1 cellular context compared by ENCODE assay signal in the genomic region with DNA sequence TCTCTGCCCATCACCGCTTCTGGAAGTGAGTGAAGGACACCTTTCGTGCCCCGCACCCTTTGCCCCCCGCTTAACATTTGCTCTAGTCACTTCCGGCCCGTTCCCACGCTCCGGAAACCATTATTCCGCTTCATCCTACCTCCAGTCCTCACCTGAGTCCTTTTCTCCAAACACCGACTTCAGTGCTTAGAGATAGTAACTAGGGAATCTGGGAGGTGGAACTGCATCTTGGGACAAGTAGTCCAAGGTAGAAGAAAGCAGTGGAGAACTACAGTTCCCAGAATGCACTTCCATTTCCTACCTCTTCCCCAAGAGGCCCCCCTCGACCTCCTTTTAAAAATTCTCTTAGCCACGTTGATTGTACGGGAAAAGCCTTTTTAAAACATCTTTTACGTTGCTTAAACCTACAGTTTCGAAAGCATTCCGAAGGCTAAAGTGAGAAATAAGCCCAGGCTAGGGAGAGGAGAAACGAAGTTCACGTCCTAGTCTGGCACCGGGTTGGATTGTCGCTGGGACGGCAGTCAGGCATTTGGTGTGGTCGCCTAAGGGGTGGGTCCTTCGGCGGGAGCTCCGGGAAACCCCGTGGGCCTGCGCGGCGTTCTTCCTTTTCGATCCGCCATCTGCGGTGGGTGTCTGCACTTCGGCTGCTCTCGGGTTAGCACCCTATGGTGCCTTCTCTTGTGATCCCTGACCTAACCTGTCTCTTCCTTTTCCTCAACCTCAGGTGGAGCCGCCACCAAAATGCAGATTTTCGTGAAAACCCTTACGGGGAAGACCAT.
TF ChIP-seq lines count a peak whose summit lies in the region.

A gene (minus strand): TSS at position 210 of the 779 bp plus-strand sequence. CDS start 9,882 bp downstream, outside the sequence.
A gene (plus strand): TSS at position 605 of the 779 bp plus-strand sequence. CDS start 137 bp downstream, at position 742.

TF ChIP-seq in HepG2, 621 proteins besides CTCF, POLR2A, EP300 and RAD21 (continued from another document and continues in another):
- TF ChIP-seq, protein P1, sequence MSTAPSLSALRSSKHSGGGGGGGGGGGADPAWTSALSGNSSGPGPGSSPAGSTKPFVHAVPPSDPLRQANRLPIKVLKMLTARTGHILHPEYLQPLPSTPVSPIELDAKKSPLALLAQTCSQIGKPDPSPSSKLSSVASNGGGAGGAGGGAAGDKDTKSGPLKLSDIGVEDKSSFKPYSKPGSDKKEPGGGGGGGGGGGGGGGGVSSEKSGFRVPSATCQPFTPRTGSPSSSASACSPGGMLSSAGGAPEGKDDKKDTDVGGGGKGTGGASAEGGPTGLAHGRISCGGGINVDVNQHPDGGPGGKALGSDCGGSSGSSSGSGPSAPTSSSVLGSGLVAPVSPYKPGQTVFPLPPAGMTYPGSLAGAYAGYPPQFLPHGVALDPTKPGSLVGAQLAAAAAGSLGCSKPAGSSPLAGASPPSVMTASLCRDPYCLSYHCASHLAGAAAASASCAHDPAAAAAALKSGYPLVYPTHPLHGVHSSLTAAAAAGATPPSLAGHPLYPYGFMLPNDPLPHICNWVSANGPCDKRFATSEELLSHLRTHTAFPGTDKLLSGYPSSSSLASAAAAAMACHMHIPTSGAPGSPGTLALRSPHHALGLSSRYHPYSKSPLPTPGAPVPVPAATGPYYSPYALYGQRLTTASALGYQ (CRISPR knock-in tag; IDR thresholded peaks at IDR 0.05), result 0 out of 2 replicates have a peak, but pooled peaks have one; percentile 54
- TF ChIP-seq ASH2L (IDR thresholded peaks at IDR 0.05; ENCODE audit: insufficient read length, low read depth, low read length) (peak; percentile 94), SIN3A (IDR thresholded peaks at IDR 0.05; ENCODE audit: borderline replicate concordance, low read depth, low read length) (peak; percentile 85; the same call in 1 of the 2 replicates), HOXD1 (CRISPR knock-in tag; IDR thresholded peaks at IDR 0.05) (no peak), MIER3 (CRISPR knock-in tag; IDR thresholded peaks at IDR 0.05; ENCODE audit: borderline replicate concordance) (peak; percentile 25; the same call in 1 of the 2 replicates), ZSCAN30 (CRISPR knock-in tag; IDR thresholded peaks at IDR 0.05) (no peak), ZNF570 (CRISPR knock-in tag; IDR thresholded peaks at IDR 0.05; ENCODE audit: borderline replicate concordance) (no peak), ZNF337 (CRISPR knock-in tag; IDR thresholded peaks at IDR 0.05; ENCODE audit: borderline replicate concordance, low read depth) (peak; percentile 88), KAT7 (CRISPR knock-in tag; IDR thresholded peaks at IDR 0.05; ENCODE audit: borderline replicate concordance) (peak; percentile 30; the same call in 1 of the 2 replicates), POLR2AphosphoS5 (IDR thresholded peaks at IDR 0.05; ENCODE audit: low read depth, low read length) (peak; percentile 97), ZNF839 (CRISPR knock-in tag; IDR thresholded peaks at IDR 0.05; ENCODE audit: borderline replicate concordance) (0 out of 2 replicates have a peak, but pooled peaks have one; percentile 52), ZNF589 (CRISPR knock-in tag; conservative IDR thresholded peaks at IDR 0.05) (peak; percentile 60), SP140L (CRISPR knock-in tag; IDR thresholded peaks at IDR 0.05; ENCODE audit: borderline replicate concordance) (peak; percentile 18; the same call in 1 of the 2 replicates), ZNF674 (CRISPR knock-in tag; IDR thresholded peaks at IDR 0.05; ENCODE audit: low read depth) (peak; percentile 63; the same call in 1 of the 2 replicates), ZFP62 (CRISPR knock-in tag; IDR thresholded peaks at IDR 0.05) (no peak), SMARCC2 (IDR thresholded peaks at IDR 0.05) (no peak), RAD51 (IDR thresholded peaks at IDR 0.05; ENCODE audit: borderline replicate concordance) (no peak), MAFG (CRISPR knock-in tag; IDR thresholded peaks at IDR 0.05) (no peak), ZNF260 (CRISPR knock-in tag; IDR thresholded peaks at IDR 0.05; ENCODE audit: borderline replicate concordance, low read depth) (no peak), ZNF766 (CRISPR knock-in tag; IDR thresholded peaks at IDR 0.05; ENCODE audit: borderline replicate concordance) (peak; percentile 73; the same call in 1 of the 2 replicates), THAP11 (CRISPR knock-in tag; IDR thresholded peaks at IDR 0.05) (peak; percentile 98), ATAD3A (CRISPR knock-in tag; IDR thresholded peaks at IDR 0.05) (no peak), SCMH1 (CRISPR knock-in tag; IDR thresholded peaks at IDR 0.05; ENCODE audit: borderline replicate concordance) (no peak), FIP1L1 (IDR thresholded peaks at IDR 0.05; ENCODE audit: borderline replicate concordance, insufficient read depth, low read depth, low read length) (no peak), ETV6 (CRISPR knock-in tag; conservative IDR thresholded peaks at IDR 0.05) (0 out of 2 replicates have a peak, but pooled peaks have one; percentile 27), POLR2AphosphoS2 (IDR thresholded peaks at IDR 0.05; ENCODE audit: low read depth, low read length) (0 out of 2 replicates have a peak, but pooled peaks have one; percentile 88), TRIM24 (CRISPR knock-in tag; IDR thresholded peaks at IDR 0.05) (no peak), ZNF180 (CRISPR knock-in tag; IDR thresholded peaks at IDR 0.05; ENCODE audit: borderline replicate concordance, low read depth) (no peak), JUNB (CRISPR knock-in tag; IDR thresholded peaks at IDR 0.05; ENCODE audit: borderline replicate concordance) (no peak), NFRKB (IDR thresholded peaks at IDR 0.05) (0 out of 2 replicates have a peak, but pooled peaks have one; percentile 4), SNAPC2 (CRISPR knock-in tag; IDR thresholded peaks at IDR 0.05) (no peak), ZNF577 (CRISPR knock-in tag; IDR thresholded peaks at IDR 0.05; ENCODE audit: borderline replicate concordance, low read depth) (peak; percentile 71; the same call in 1 of the 2 replicates), ZNF772 (CRISPR knock-in tag; IDR thresholded peaks at IDR 0.05) (0 out of 2 replicates have a peak, but pooled peaks have one; percentile 3), HHEX (CRISPR knock-in tag; IDR thresholded peaks at IDR 0.05) (peak; percentile 52; the same call in 1 of the 2 replicates), GTF3A (CRISPR knock-in tag; conservative IDR thresholded peaks at IDR 0.05) (0 out of 2 replicates have a peak, but pooled peaks have one; percentile 16), NR2C2 (CRISPR knock-in tag; IDR thresholded peaks at IDR 0.05; ENCODE audit: borderline replicate concordance) (peak; percentile 88), ZNF713 (CRISPR knock-in tag; IDR thresholded peaks at IDR 0.05) (no peak; the same call in none of the 2 replicates), ZFP36L2 (CRISPR knock-in tag; IDR thresholded peaks at IDR 0.05) (no peak; the same call in 1 of the 2 replicates), CBX2 (IDR thresholded peaks at IDR 0.05; ENCODE audit: low read depth, low read length) (no peak), CBX2 (CRISPR knock-in tag; IDR thresholded peaks at IDR 0.05; ENCODE audit: low read depth) (no peak)
- TF ChIP-seq, protein P2, sequence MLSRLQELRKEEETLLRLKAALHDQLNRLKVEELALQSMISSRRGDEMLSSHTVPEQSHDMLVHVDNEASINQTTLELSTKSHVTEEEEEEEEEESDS (CRISPR knock-in tag; IDR thresholded peaks at IDR 0.05; ENCODE audit: borderline replicate concordance), result no peak
- TF ChIP-seq, protein P3, sequence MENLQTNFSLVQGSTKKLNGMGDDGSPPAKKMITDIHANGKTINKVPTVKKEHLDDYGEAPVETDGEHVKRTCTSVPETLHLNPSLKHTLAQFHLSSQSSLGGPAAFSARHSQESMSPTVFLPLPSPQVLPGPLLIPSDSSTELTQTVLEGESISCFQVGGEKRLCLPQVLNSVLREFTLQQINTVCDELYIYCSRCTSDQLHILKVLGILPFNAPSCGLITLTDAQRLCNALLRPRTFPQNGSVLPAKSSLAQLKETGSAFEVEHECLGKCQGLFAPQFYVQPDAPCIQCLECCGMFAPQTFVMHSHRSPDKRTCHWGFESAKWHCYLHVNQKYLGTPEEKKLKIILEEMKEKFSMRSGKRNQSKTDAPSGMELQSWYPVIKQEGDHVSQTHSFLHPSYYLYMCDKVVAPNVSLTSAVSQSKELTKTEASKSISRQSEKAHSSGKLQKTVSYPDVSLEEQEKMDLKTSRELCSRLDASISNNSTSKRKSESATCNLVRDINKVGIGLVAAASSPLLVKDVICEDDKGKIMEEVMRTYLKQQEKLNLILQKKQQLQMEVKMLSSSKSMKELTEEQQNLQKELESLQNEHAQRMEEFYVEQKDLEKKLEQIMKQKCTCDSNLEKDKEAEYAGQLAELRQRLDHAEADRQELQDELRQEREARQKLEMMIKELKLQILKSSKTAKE (CRISPR knock-in tag; IDR thresholded peaks at IDR 0.05; ENCODE audit: borderline replicate concordance), result no peak
- TF ChIP-seq, protein P4, sequence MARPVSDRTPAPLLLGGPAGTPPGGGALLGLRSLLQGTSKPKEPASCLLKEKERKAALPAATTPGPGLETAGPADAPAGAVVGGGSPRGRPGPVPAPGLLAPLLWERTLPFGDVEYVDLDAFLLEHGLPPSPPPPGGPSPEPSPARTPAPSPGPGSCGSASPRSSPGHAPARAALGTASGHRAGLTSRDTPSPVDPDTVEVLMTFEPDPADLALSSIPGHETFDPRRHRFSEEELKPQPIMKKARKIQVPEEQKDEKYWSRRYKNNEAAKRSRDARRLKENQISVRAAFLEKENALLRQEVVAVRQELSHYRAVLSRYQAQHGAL (CRISPR knock-in tag; IDR thresholded peaks at IDR 0.05; ENCODE audit: not compliant biosample characterization), result no peak
- TF ChIP-seq, protein P5, sequence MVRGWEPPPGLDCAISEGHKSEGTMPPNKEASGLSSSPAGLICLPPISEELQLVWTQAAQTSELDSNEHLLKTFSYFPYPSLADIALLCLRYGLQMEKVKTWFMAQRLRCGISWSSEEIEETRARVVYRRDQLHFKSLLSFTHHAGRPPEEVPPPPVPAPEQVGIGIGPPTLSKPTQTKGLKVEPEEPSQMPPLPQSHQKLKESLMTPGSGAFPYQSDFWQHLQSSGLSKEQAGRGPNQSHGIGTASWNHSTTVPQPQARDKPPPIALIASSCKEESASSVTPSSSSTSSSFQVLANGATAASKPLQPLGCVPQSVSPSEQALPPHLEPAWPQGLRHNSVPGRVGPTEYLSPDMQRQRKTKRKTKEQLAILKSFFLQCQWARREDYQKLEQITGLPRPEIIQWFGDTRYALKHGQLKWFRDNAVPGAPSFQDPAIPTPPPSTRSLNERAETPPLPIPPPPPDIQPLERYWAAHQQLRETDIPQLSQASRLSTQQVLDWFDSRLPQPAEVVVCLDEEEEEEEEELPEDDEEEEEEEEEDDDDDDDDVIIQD (CRISPR knock-in tag; IDR thresholded peaks at IDR 0.05; ENCODE audit: low read depth), result peak; percentile 80; the same call in 1 of the 2 replicates
- TF ChIP-seq, protein P6, sequence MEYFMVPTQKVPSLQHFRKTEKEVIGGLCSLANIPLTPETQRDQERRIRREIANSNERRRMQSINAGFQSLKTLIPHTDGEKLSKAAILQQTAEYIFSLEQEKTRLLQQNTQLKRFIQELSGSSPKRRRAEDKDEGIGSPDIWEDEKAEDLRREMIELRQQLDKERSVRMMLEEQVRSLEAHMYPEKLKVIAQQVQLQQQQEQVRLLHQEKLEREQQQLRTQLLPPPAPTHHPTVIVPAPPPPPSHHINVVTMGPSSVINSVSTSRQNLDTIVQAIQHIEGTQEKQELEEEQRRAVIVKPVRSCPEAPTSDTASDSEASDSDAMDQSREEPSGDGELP (IDR thresholded peaks at IDR 0.05; ENCODE audit: borderline replicate concordance, low read depth), result peak; percentile 39; the same call in 1 of the 2 replicates
- TF ChIP-seq, protein P7, sequence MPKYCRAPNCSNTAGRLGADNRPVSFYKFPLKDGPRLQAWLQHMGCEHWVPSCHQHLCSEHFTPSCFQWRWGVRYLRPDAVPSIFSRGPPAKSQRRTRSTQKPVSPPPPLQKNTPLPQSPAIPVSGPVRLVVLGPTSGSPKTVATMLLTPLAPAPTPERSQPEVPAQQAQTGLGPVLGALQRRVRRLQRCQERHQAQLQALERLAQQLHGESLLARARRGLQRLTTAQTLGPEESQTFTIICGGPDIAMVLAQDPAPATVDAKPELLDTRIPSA (CRISPR knock-in tag; IDR thresholded peaks at IDR 0.05; ENCODE audit: borderline replicate concordance), result no peak; the same call in 1 of the 2 replicates
- TF ChIP-seq, protein P8, sequence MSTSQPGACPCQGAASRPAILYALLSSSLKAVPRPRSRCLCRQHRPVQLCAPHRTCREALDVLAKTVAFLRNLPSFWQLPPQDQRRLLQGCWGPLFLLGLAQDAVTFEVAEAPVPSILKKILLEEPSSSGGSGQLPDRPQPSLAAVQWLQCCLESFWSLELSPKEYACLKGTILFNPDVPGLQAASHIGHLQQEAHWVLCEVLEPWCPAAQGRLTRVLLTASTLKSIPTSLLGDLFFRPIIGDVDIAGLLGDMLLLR (CRISPR knock-in tag; IDR thresholded peaks at IDR 0.05), result peak; percentile 64; the same call in 1 of the 2 replicates
- TF ChIP-seq, protein P9, sequence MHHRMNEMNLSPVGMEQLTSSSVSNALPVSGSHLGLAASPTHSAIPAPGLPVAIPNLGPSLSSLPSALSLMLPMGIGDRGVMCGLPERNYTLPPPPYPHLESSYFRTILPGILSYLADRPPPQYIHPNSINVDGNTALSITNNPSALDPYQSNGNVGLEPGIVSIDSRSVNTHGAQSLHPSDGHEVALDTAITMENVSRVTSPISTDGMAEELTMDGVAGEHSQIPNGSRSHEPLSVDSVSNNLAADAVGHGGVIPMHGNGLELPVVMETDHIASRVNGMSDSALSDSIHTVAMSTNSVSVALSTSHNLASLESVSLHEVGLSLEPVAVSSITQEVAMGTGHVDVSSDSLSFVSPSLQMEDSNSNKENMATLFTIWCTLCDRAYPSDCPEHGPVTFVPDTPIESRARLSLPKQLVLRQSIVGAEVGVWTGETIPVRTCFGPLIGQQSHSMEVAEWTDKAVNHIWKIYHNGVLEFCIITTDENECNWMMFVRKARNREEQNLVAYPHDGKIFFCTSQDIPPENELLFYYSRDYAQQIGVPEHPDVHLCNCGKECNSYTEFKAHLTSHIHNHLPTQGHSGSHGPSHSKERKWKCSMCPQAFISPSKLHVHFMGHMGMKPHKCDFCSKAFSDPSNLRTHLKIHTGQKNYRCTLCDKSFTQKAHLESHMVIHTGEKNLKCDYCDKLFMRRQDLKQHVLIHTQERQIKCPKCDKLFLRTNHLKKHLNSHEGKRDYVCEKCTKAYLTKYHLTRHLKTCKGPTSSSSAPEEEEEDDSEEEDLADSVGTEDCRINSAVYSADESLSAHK (CRISPR knock-in tag; IDR thresholded peaks at IDR 0.05; ENCODE audit: borderline replicate concordance), result peak; percentile 63; the same call in 1 of the 2 replicates
- TF ChIP-seq, protein P10, sequence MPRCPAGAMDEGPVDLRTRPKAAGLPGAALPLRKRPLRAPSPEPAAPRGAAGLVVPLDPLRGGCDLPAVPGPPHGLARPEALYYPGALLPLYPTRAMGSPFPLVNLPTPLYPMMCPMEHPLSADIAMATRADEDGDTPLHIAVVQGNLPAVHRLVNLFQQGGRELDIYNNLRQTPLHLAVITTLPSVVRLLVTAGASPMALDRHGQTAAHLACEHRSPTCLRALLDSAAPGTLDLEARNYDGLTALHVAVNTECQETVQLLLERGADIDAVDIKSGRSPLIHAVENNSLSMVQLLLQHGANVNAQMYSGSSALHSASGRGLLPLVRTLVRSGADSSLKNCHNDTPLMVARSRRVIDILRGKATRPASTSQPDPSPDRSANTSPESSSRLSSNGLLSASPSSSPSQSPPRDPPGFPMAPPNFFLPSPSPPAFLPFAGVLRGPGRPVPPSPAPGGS (CRISPR knock-in tag; IDR thresholded peaks at IDR 0.05), result peak; percentile 66
- TF ChIP-seq, protein P11, sequence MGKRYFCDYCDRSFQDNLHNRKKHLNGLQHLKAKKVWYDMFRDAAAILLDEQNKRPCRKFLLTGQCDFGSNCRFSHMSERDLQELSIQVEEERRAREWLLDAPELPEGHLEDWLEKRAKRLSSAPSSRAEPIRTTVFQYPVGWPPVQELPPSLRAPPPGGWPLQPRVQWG (CRISPR knock-in tag; IDR thresholded peaks at IDR 0.05; ENCODE audit: borderline replicate concordance, low read depth), result no peak
